In the genomic region with DNA sequence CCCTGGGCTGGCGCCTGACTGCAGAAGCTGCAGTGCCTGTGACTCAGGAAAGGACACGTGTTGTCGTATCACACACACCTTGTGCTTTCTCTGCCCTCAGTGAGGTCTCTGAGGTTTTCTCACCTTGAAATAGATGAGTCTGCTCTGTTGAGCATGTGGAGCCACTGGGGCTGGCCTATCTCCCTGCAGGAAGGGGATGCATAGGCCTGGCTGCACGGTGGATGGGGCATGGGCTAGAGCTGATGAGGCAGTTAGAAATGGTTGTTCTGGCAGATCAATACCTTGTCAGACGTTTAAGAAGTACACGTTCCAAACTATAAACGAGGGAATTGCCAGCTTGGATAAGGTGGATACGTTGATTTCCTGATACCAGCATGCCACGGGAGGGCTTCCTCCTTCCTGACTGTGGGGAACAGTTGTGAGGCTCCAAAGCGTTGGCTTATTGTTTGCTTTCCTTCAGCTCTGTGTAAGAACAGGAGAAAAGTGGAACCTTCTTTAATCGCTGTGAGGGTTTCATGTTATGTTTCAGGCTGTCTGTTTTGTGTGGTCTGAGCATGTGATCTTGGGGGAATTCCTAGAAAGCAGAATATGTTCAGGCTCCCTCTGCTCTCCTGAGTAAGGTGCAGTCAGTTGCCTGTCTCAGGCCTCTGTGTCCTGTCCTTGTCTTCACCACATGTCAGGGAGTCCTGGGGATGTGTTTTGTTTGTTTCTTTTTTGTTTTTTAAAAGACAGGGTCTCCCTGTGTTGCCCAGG, we compare ENCODE assay signal across 9 cellular contexts. TPM values are rescaled to one million over a fixed set of nuclear protein-coding genes. Genes with fewer than 3 reads are reported as not detected.
DNase-seq lines count a peak whose midpoint lies in the region; ATAC-seq and TF ChIP-seq lines count a peak whose summit lies in the region.
"Had no signal": no experiment of that assay in that cellular context is flagged by ENCODE, and none has a peak within 500 bp of the region (broad histone marks: within the 10 kb centered on the region; RNA-seq: fewer than 3 reads in every experiment).

No MANE protein-coding gene starts in this region.

- H3K9me3 Mint-ChIP-seq in naive B cell: no peaks in the 10 kb centered on the region

- POLR2A ChIA-PET in RWPE1 (lab: Yijun Ruan, JAX; ENCODE audit: low non-redundant PET): no interaction called here

- no peaks in the 10 kb centered on the region for H3K27me3 Mint-ChIP-seq in naive B cell

- TF ChIP-seq CTCF in RWPE1 (conservative IDR thresholded peaks at IDR 0.05; ENCODE audit: low read depth): no peak

- peak overlapping the region in 7 of 8 donors; percentile 52 to 83 (median 62) for H3K4me3 Mint-ChIP-seq in naive B cell

- H3K4me3 ChIP-seq in GM08714 (ENCODE audit: low read length): peak overlapping the region; percentile 37; the same call in 1 of the 2 replicates

- no peak overlapping the region; the same call in 1 of the 2 replicates for H3K27ac ChIP-seq in RWPE1

- H3K27ac Mint-ChIP-seq in naive B cell: peak overlapping the region in 5 of 6 donors; percentile 66 to 84 (median 74)

- CTCF ChIA-PET in RWPE1 (lab: Yijun Ruan, JAX): no interaction called here

- H3K36me3 Mint-ChIP-seq in naive B cell: peaks cover under 1 to 8% of the 10 kb centered on the region in 2 donors

- H3K4me1 Mint-ChIP-seq in naive B cell: peaks cover 14 to 25% (median 20%) of the 10 kb centered on the region in 3 donors

- ATAC-seq in GM21723 (IDR thresholded peaks at IDR 0.05; ENCODE audit: unreplicated experiment) (peak; percentile 70), naive B cell (ENCODE audit: low read depth in 2 of 2) (peak; percentile 85 to 87)
- ATAC-seq: Panc1 had no signal

- peak; percentile 56 for DNase-seq in activated CD4-positive, alpha-beta T cell treated with anti-CD3 and anti-CD28 coated beads for 48 hours
- DNase-seq in naive B cell: peak; percentile 12
- no peak for DNase-seq in NCI-H82 (lab: John Stamatoyannopoulos, UW)
- DNase-seq in AG20443 (ENCODE audit: low spot score): no peak
- no peak for DNase-seq in RWPE1 (ENCODE audit: low spot score)
- no peak for DNase-seq in NCI-H2196 treated with DMSO at 0.1 percent for 48 hours (lab: John Stamatoyannopoulos, UW; ENCODE audit: unreplicated experiment)

RNA-seq across cellular contexts. Expression of a gene that starts 44.8 kb away (rescaled TPM):
- polyA plus RNA-seq in naive B cell (ENCODE audit: low read depth in 6 of 6): 10 to 100 TPM in 4 of 6 donors, 1 to 10 TPM in 2; 4.7 to 32.5 (median 10.7) TPM

RNA-seq across cellular contexts. Expression of a gene that starts 45.0 kb away (rescaled TPM):
- 1 to 10 TPM in 1 of 6 donors, under 1 TPM in 5; 0.24 to 1.1 (median 0.62) TPM for polyA plus RNA-seq in naive B cell (ENCODE audit: low read depth in 6 of 6)

Comparison
In these comparisons a context has a peak if more than half of its experiments do, and no peak if none do; other contexts are left out.
1. DNase-seq: peak in activated CD4-positive, alpha-beta T cell treated with anti-CD3 and anti-CD28 coated beads for 48 hours (single experiment) and naive B cell (single experiment); none in NCI-H82 (single experiment), AG20443 (single experiment), RWPE1 (single experiment) and NCI-H2196 treated with DMSO at 0.1 percent for 48 hours (single experiment).